ENCODE assay signal across 10 cellular contexts in genomic region chr9:77215874-77216273, GRCh38. TPM values are rescaled to one million over a fixed set of nuclear protein-coding genes. Genes with fewer than 3 reads are reported as not detected.
A peak's percentile ranks its signal among the peaks of the same experiment; 100 is the strongest.
DNase-seq lines count a peak whose midpoint lies in the region; ATAC-seq, FAIRE-seq and TF ChIP-seq lines count a peak whose summit lies in the region.
"Had no signal": no experiment of that assay in that cellular context is flagged by ENCODE, and none has a peak within 500 bp of the region (broad histone marks: within the 10 kb centered on the region; RNA-seq: fewer than 3 reads in every experiment).

No MANE protein-coding gene starts in this region.

- intact Hi-C loops in left lung (cut with DNase I): no loop called here

- no peak overlapping the region for H3K27ac Mint-ChIP-seq in activated CD4-positive, alpha-beta memory T cell treated with anti-CD3 and anti-CD28 coated beads, Interleukin-2, amount 10 ng/mL, durations not matched to agents 7 days and 5 days
- H3K27ac Mint-ChIP-seq: activated CD8-positive, alpha-beta T cell treated with anti-CD3 and anti-CD28 coated beads for 36 hours had no signal

- ATAC-seq in left lung: no peak
- ATAC-seq: activated CD8-positive, alpha-beta T cell treated with anti-CD3 and anti-CD28 coated beads for 36 hours had no signal

- H3K36me3 ChIP-seq in GM23248 (ENCODE audit: low read depth) (0 out of 2 replicates have a peak, but pooled peaks cover 1% of the 10 kb centered on the region), keratinocyte (ENCODE audit: control insufficient read depth in 2 of 2, extremely low read depth in 1 of 2, insufficient read depth in 2 of 2, low read length in 2 of 2) (peaks cover 0 to 2% of the 10 kb centered on the region in 2 experiments), left lung (peaks cover 0 to 34% of the 10 kb centered on the region in 2 donors)

- no peaks in the 10 kb centered on the region for H3K9me1 ChIP-seq in keratinocyte (ENCODE audit: control insufficient read depth, extremely low read depth, insufficient read depth, low read length)

- H2AFZ ChIP-seq in GM23248 (no peak overlapping the region), keratinocyte (ENCODE audit: control insufficient read depth, low read length) (no peak overlapping the region)

- POLR2A ChIA-PET in activated CD4-positive, alpha-beta memory T cell treated with anti-CD3 and anti-CD28 coated beads, Interleukin-2, amount 10 ng/mL, durations not matched to agents 7 days and 5 days (lab: Charles Lee): no interaction called here

- CTCF ChIA-PET in activated CD4-positive, alpha-beta memory T cell treated with anti-CD3 and anti-CD28 coated beads, Interleukin-2, amount 10 ng/mL, durations not matched to agents 7 days and 5 days (lab: Charles Lee): interaction anchor here (2.3 kb wide), 1 partner anchor 49 kb away, joined by 16 read pairs; no protein-coding TSS in a partner anchor

- H3K9me3 ChIP-seq in GM23248 (ENCODE audit: low read depth) (no peaks in the 10 kb centered on the region), keratinocyte (ENCODE audit: control insufficient read depth, low read depth, low read length) (no peaks in the 10 kb centered on the region), left lung (no peaks in the 10 kb centered on the region)

- dilution Hi-C loops in keratinocyte (cut with MboI; ENCODE audit: extremely low pct_ligation_motif_present, low sequenced_read_pairs): no loop called here

- H3K36me3 Mint-ChIP-seq in activated CD4-positive, alpha-beta memory T cell treated with anti-CD3 and anti-CD28 coated beads, Interleukin-2, amount 10 ng/mL, durations not matched to agents 7 days and 5 days (ENCODE audit: low read depth): peaks cover 23% of the 10 kb centered on the region

- H3K27me3 ChIP-seq in GM23248 (replicated peaks; ENCODE audit: insufficient read depth): no peaks in the 10 kb centered on the region
- H3K27me3 ChIP-seq in keratinocyte (ENCODE audit: control insufficient read depth, extremely low read depth, insufficient read depth, low read length): no peaks in the 10 kb centered on the region
- H3K27me3 ChIP-seq in left lung: no peaks in the 10 kb centered on the region

- peaks cover 14% of the 10 kb centered on the region for H3K4me1 ChIP-seq in GM23248 (ENCODE audit: insufficient read depth)
- peaks cover 8% of the 10 kb centered on the region for H3K4me1 ChIP-seq in keratinocyte (ENCODE audit: control insufficient read depth, extremely low read depth, insufficient read depth, low read length)
- H3K4me1 ChIP-seq in left lung: no peaks in the 10 kb centered on the region

- 66 to 77% methylated on average over 5 of the region's 5 CpGs for WGBS in GM23248 (ENCODE audit: low coverage in 1 of 2, low lambda C conversion rate in 2 of 2, missing lambda C conversion rate in 2 of 2), 2 experiments

- H3K9ac ChIP-seq in GM23248: no peak overlapping the region
- no peak overlapping the region for H3K9ac ChIP-seq in keratinocyte (ENCODE audit: control insufficient read depth, extremely low read depth, insufficient read depth, low read length)

- TF ChIP-seq CTCF in AG09309 (IDR thresholded peaks at IDR 0.05; ENCODE audit: control insufficient read depth, insufficient read depth, low read depth, low read length, missing control alignments) (peak; percentile 34), keratinocyte (optimal IDR thresholded peaks at IDR 0.05 in 1 of 3, IDR thresholded peaks at IDR 0.05 in 1 of 3, conservative IDR thresholded peaks at IDR 0.05 in 1 of 3; ENCODE audit: extremely low read depth in 1 of 3, insufficient read depth in 2 of 3, low read length in 3 of 3) (peak; percentile 21 to 27 (median 27)), left lung (IDR thresholded peaks at IDR 0.05) (no peak)

- H3K27me3 Mint-ChIP-seq in activated CD4-positive, alpha-beta memory T cell treated with anti-CD3 and anti-CD28 coated beads, Interleukin-2, amount 10 ng/mL, durations not matched to agents 7 days and 5 days: no peaks in the 10 kb centered on the region
- H3K27me3 Mint-ChIP-seq: activated CD8-positive, alpha-beta T cell treated with anti-CD3 and anti-CD28 coated beads for 36 hours had no signal

- no peak overlapping the region for H3K4me3 Mint-ChIP-seq in activated CD4-positive, alpha-beta memory T cell treated with anti-CD3 and anti-CD28 coated beads, Interleukin-2, amount 10 ng/mL, durations not matched to agents 7 days and 5 days
- H3K4me3 Mint-ChIP-seq: activated CD8-positive, alpha-beta T cell treated with anti-CD3 and anti-CD28 coated beads for 36 hours had no signal

- H3K4me3 ChIP-seq in AG09309 (ENCODE audit: control insufficient read depth, low read depth, low read length) (no peak overlapping the region), GM23248 (no peak overlapping the region), keratinocyte (ENCODE audit: control insufficient read depth in 2 of 3, extremely low read depth in 1 of 3, insufficient read depth in 2 of 3, low read depth in 1 of 3, low read length in 3 of 3) (no peak overlapping the region), left lung (no peak overlapping the region)

- H3K9me3 Mint-ChIP-seq in activated CD4-positive, alpha-beta memory T cell treated with anti-CD3 and anti-CD28 coated beads, Interleukin-2, amount 10 ng/mL, durations not matched to agents 7 days and 5 days: no peaks in the 10 kb centered on the region
- H3K9me3 Mint-ChIP-seq: activated CD8-positive, alpha-beta T cell treated with anti-CD3 and anti-CD28 coated beads for 36 hours had no signal

- no peak for FAIRE-seq in keratinocyte (lab: Jason Lieb, UNC)

- in situ Hi-C loops in GM23248 (cut with MboI): no loop called here

- no peaks in the 10 kb centered on the region for H4K20me1 ChIP-seq in GM23248 (ENCODE audit: insufficient read depth)
- no peaks in the 10 kb centered on the region for H4K20me1 ChIP-seq in keratinocyte (ENCODE audit: control insufficient read depth, extremely low read depth, insufficient read depth, low read length)

- no peaks in the 10 kb centered on the region for H3K4me1 Mint-ChIP-seq in activated CD4-positive, alpha-beta memory T cell treated with anti-CD3 and anti-CD28 coated beads, Interleukin-2, amount 10 ng/mL, durations not matched to agents 7 days and 5 days

- H3K9me2 ChIP-seq in GM23248 (ENCODE audit: insufficient read depth): no peaks in the 10 kb centered on the region

- H3K4me2 ChIP-seq in GM23248 (ENCODE audit: unreplicated experiment): no peak overlapping the region
- no peak overlapping the region for H3K4me2 ChIP-seq in keratinocyte (ENCODE audit: control insufficient read depth, extremely low read depth, insufficient read depth, low read depth, low read length)

- DNase-seq in AG09309 (ENCODE audit: low read depth): no peak
- peak; percentile 16 for DNase-seq in GM23248
- peak; percentile 14 for DNase-seq in UCSD-AML1 (lab: John Stamatoyannopoulos, UW; ENCODE audit: unreplicated experiment)
- DNase-seq in keratinocyte (ENCODE audit: low read depth, low spot score): no peak
- DNase-seq in activated CD4-positive, alpha-beta memory T cell treated with anti-CD3 and anti-CD28 coated beads, Interleukin-2, amount 10 ng/mL, durations not matched to agents 7 days and 5 days: no peak
- DNase-seq in stimulated activated CD8-positive, alpha-beta memory T cell treated with anti-CD3 and anti-CD28 coated beads, Interleukin-4, amount 100 ng/mL, for 48 hours: no peak
- no peak for DNase-seq in NCI-H446 treated with DMSO at 0.1 percent for 48 hours (lab: John Stamatoyannopoulos, UW)
- DNase-seq in left lung: no peak
- DNase-seq: activated CD8-positive, alpha-beta T cell treated with anti-CD3 and anti-CD28 coated beads for 36 hours; central memory CD4-positive, alpha-beta T cell had no signal

- H3K27ac ChIP-seq in GM23248 (no peak overlapping the region), keratinocyte (ENCODE audit: control insufficient read depth, insufficient read depth, low read length) (no peak overlapping the region), left lung (no peak overlapping the region)

- peaks cover 22% of the 10 kb centered on the region for H3F3A ChIP-seq in GM23248 (ENCODE audit: insufficient read depth)

- H3K79me2 ChIP-seq in GM23248 (ENCODE audit: insufficient read depth) (no peaks in the 10 kb centered on the region), keratinocyte (ENCODE audit: control insufficient read depth, insufficient read depth, low read length) (no peaks in the 10 kb centered on the region)

RNA-seq across cellular contexts. Expression of gene VPS13A, which starts 38.5 kb away (rescaled TPM):
- total RNA-seq in GM23248 (2014; rRNA removed; shearing (Covaris generic)): 15.8 and 19.9 TPM in 2 replicates
- polyA plus RNA-seq in GM23248 (2016; fragmentation: Nextera tagmentation; extraction: Ambion mirVana) (4.2 and 8.9 TPM in 2 replicates), keratinocyte (13.6 to 56.6 TPM (median 55.3 TPM) in 3 replicates)
- 91.9 TPM for polyA plus RNA-seq in keratinocyte (2011; ENCODE audit: low read depth)
- polyA plus RNA-seq in keratinocyte (2011; cell fraction: cytosol; rRNA removed): 2.7 and 8.8 TPM in 2 replicates
- 144 and 205 TPM in 2 replicates for polyA plus RNA-seq in keratinocyte (2011; cell fraction: nucleus; rRNA removed)
- polyA plus RNA-seq in keratinocyte (2012; ENCODE audit: low replicate concordance): 12.4 and 20.3 TPM in 2 replicates
- polyA minus RNA-seq in keratinocyte: 1.8 to 60.7 TPM (median 26.0 TPM) in 3 replicates
- 4.4 TPM for polyA minus RNA-seq in keratinocyte (2011; cell fraction: cytosol; rRNA and poly(A)+ RNA removed)
- 124 and 197 TPM in 2 replicates for polyA minus RNA-seq in keratinocyte (2011; cell fraction: nucleus; rRNA and poly(A)+ RNA removed)
- total RNA-seq in activated CD4-positive, alpha-beta memory T cell treated with anti-CD3 and anti-CD28 coated beads, Interleukin-2, amount 10 ng/mL, durations not matched to agents 7 days and 5 days: 10 to 100 TPM; 40.9 to 42.3 TPM
- 10 to 100 TPM; 30.6 to 36.1 TPM for total RNA-seq in left lung

Comparison
In these comparisons a context has a peak if more than half of its experiments do, and no peak if none do; other contexts are left out.
1. DNase-seq: peak in GM23248 (single experiment) and UCSD-AML1 (single experiment); none in AG09309 (single experiment), keratinocyte (single experiment), activated CD4-positive, alpha-beta memory T cell treated with anti-CD3 and anti-CD28 coated beads, Interleukin-2, amount 10 ng/mL, durations not matched to agents 7 days and 5 days (single experiment), stimulated activated CD8-positive, alpha-beta memory T cell treated with anti-CD3 and anti-CD28 coated beads, Interleukin-4, amount 100 ng/mL, for 48 hours (single experiment), NCI-H446 treated with DMSO at 0.1 percent for 48 hours (single experiment) and left lung (0 of 2).
2. CTCF ChIP-seq: peak in AG09309 (single experiment) and keratinocyte (3 of 3); none in left lung (0 of 2).